23 cellular contexts compared by ENCODE assay signal in the genomic region with DNA sequence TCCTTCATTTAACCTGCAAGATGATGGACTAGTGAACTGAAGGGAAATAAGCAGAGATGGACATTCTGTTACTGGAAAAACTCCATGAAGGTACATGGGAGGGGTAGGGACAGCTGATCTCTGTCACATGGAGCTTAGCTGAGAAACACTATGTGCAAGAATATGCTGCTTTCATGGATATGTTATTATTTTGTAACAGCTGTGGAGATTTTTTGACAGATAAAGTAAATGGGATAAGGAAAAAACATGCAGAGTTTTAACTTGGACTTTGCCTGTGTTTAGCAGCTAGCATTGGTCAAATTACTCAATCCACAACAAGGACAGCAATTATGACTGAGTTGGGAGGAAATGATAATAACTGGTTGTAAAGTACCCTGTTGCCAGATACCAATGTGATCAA.
"Had no signal": no experiment of that assay in that cellular context is flagged by ENCODE, and none has a peak within 500 bp of the region (broad histone marks: within the 10 kb centered on the region; RNA-seq: fewer than 3 reads in every experiment).

No MANE protein-coding gene starts in this region.

- ATAC-seq: activated CD4-positive, alpha-beta T cell treated with anti-CD3 and anti-CD28 coated beads for 36 hours; activated CD8-positive, alpha-beta T cell treated with anti-CD3 and anti-CD28 coated beads for 36 hours; activated naive CD8-positive, alpha-beta T cell treated with anti-CD3 and anti-CD28 coated beads, Interleukin-2, amount 50 U/mL, for 24 hours; activated T-cell treated with anti-CD3 and anti-CD28 coated beads, Interleukin-2, amount 50 U/mL, for 72 hours; Panc1; Right ventricle myocardium inferior had no signal

- H3K9me2 ChIP-seq: SK-N-SH had no signal

- H3K27me3 ChIP-seq: cardiac muscle cell had no signal

- H3K4me2 ChIP-seq: SK-N-SH had no signal

- H3K27ac ChIP-seq: brain microvascular endothelial cell, cardiac muscle cell, WERI-Rb-1 had no signal

- H3K9me3 ChIP-seq: SK-N-SH had no signal

- H3K4me3 ChIP-seq: cardiac muscle cell had no signal

- H3K36me3 ChIP-seq: brain microvascular endothelial cell, cardiac muscle cell, WERI-Rb-1 had no signal

- DNase-seq: activated CD4-positive, alpha-beta T cell treated with anti-CD3 and anti-CD28 coated beads for 36 hours; activated CD8-positive, alpha-beta memory T cell treated with anti-CD3 and anti-CD28 coated beads, Interleukin-2, amount 50 U/mL, for 4 hours; activated CD8-positive, alpha-beta T cell treated with anti-CD3 and anti-CD28 coated beads for 36 hours; activated naive CD8-positive, alpha-beta T cell treated with anti-CD3 and anti-CD28 coated beads, Interleukin-2, amount 50 U/mL, for 24 hours; activated T-cell treated with anti-CD3 and anti-CD28 coated beads, Interleukin-2, amount 50 U/mL, for 72 hours; brain microvascular endothelial cell; KG1; MV-4-11; NCI-H1092 treated with DMSO at 0.1 percent for 48 hours; NCI-H1417 treated with DMSO at 0.1 percent for 48 hours; NCI-H1694 treated with DMSO at 0.1 percent for 48 hours; NCI-H2081; NCI-H446; NCI-H524 treated with DMSO at 0.1 percent for 48 hours; NCI-H748 treated with DMSO at 0.1 percent for 48 hours; OCI-M1; RPMI8226; SK-N-SH; T-helper 1 cell; WERI-Rb-1 had no signal
